ENCODE assay signal across 23 cellular contexts in the genomic region with DNA sequence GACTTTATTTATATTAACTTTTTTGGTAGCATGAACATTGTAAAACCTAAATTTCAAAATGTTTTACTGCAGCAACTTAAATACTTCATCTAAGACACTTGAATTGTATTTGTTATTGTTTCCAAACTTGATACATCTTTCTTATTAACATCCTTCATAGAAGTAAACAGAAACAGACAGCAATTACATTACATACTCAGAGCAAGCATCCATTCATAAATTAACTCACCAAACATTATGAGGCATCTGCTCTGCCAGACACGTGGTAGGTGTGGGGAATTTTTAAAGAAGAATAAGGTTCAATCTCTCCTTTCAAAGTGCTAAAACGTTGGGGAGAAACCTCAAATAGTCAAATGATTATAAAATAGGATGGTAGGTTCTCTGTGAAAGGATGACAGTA.
"Had no signal": no experiment of that assay in that cellular context is flagged by ENCODE, and none has a peak within 500 bp of the region (broad histone marks: within the 10 kb centered on the region; RNA-seq: fewer than 3 reads in every experiment).

No MANE protein-coding gene starts in this region.

- H3K27me3 ChIP-seq: ascending aorta, dorsolateral prefrontal cortex, foreskin keratinocyte, neutrophil, tibial nerve, uterus had no signal

- H3K4me3 ChIP-seq: ascending aorta, dorsolateral prefrontal cortex, skin epidermis, tibial nerve, uterus had no signal

- H3K9me3 ChIP-seq: ascending aorta, neutrophil, tibial nerve, uterus had no signal

- H3K36me3 ChIP-seq: ascending aorta, neutrophil, tibial nerve, uterus had no signal

- DNase-seq: activated CD4-positive, alpha-beta T cell treated with anti-CD3 and anti-CD28 coated beads, Interleukin-2, amount 50 U/mL, for 4 hours; activated CD4-positive, CD25-positive, alpha-beta regulatory T cell treated with anti-CD3 and anti-CD28 coated beads, Interleukin-2, amount 50 U/mL, for 72 hours; activated naive CD4-positive, alpha-beta T cell; activated naive CD8-positive, alpha-beta T cell treated with anti-CD3 and anti-CD28 coated beads, Interleukin-2, amount 10 ng/mL, durations not matched to agents 7 days and 5 days; activated T-cell treated with anti-CD3 and anti-CD28 coated beads for 4 hours; dorsolateral prefrontal cortex; foreskin keratinocyte; kidney glomerular epithelial cell; left ventricle myocardium superior; naive thymus-derived CD8-positive, alpha-beta T cell; posterior cingulate gyrus; retina; stimulated activated CD4-positive, alpha-beta T cell treated with anti-CD3 and anti-CD28 coated beads, Interleukin-15, amount 100 ng/mL, for 24 hours; stimulated activated CD4-positive, alpha-beta T cell treated with anti-CD3 and anti-CD28 coated beads, Interleukin-4, amount 100 ng/mL, for 24 hours; stimulated activated naive CD4-positive, alpha-beta T cell treated with Interleukin-2 at 50 U/mL for 16 hours; substantia nigra; T1000; uterus had no signal

- FAIRE-seq: bronchial epithelial cell had no signal

- H3K27ac ChIP-seq: ascending aorta, dorsolateral prefrontal cortex, foreskin keratinocyte, neutrophil, tibial nerve, uterus had no signal

- H3K4me1 ChIP-seq: ascending aorta, uterus had no signal
